ENCODE assay signal across 1 cellular context in genomic region chr3:9903238-9903624, GRCh38.
TF ChIP-seq lines count a peak whose summit lies in the region.

No MANE protein-coding gene starts in this region.

TF ChIP-seq in SK-N-SH treated with all-trans-retinoic acid at 6 μM for 48 hours, 23 proteins besides CTCF, POLR2A, EP300 and RAD21 (continued from another document):
- TF ChIP-seq CREB5 (CRISPR knock-in tag; IDR thresholded peaks at IDR 0.05; ENCODE audit: low read depth), result no peak
- TF ChIP-seq GLIS3 (CRISPR knock-in tag; IDR thresholded peaks at IDR 0.05), result no peak
- no peak for TF ChIP-seq ESRRG (CRISPR knock-in tag; IDR thresholded peaks at IDR 0.05)
